ENCODE assay signal across 22 cellular contexts in genomic region chr4:31538877-31539276, GRCh38.
DNase-seq lines count a peak whose midpoint lies in the region; ATAC-seq, FAIRE-seq and TF ChIP-seq lines count a peak whose summit lies in the region.
"Had no signal": no experiment of that assay in that cellular context is flagged by ENCODE, and none has a peak within 500 bp of the region (broad histone marks: within the 10 kb centered on the region; RNA-seq: fewer than 3 reads in every experiment).

No MANE protein-coding gene starts in this region.

- in situ Hi-C loops in HAP-1 (cut with MboI; ENCODE audit: low sequenced_read_pairs) = no loop called here

- H3K27ac ChIP-seq in A673 (ENCODE audit: low read depth, low read length, poor library complexity, severe bottlenecking) = no peak overlapping the region
- H3K27ac ChIP-seq in kidney (ENCODE audit: low read depth in 2 of 2, low read length in 2 of 2) = no peak overlapping the region
- no peak overlapping the region for H3K27ac ChIP-seq in ovary
- H3K27ac ChIP-seq: GM23248, Peyer's patch had no signal

- peaks cover 5% of the 10 kb centered on the region for H3K9me3 Mint-ChIP-seq in chondrocyte (ENCODE audit: low read depth)

- H3K27me3 ChIP-seq in A673 (replicated peaks; ENCODE audit: insufficient read depth, low read depth, low read length, poor library complexity) (no peaks in the 10 kb centered on the region), ovary (peaks cover 3% of the 10 kb centered on the region), HAP-1 (ENCODE audit: low read depth) (no peaks in the 10 kb centered on the region)

- no peak overlapping the region for H3K9ac ChIP-seq in kidney (ENCODE audit: low read length in 2 of 2)
- H3K9ac ChIP-seq: GM23248 had no signal

- intact Hi-C loops in A673 (cut with micrococcal nuclease; ENCODE audit: unreplicated experiment) (no loop called here), kidney (cut with DNase I) (no loop called here), ovary (cut with DNase I) (no loop called here)

- no peaks in the 10 kb centered on the region for H3K36me3 Mint-ChIP-seq in chondrocyte (ENCODE audit: low read depth)
- H3K36me3 Mint-ChIP-seq: CD14-positive monocyte, IgD-negative memory B cell had no signal

- BruUV-seq in A673 (replicated peaks; lab: Mats Ljungman, UMichigan) = no TSS peak

- H3K36me3 ChIP-seq in A673 (ENCODE audit: insufficient read depth, low read length, poor library complexity, severe bottlenecking) = no peaks in the 10 kb centered on the region
- no peaks in the 10 kb centered on the region for H3K36me3 ChIP-seq in kidney (ENCODE audit: control insufficient read depth in 1 of 2, insufficient read depth in 2 of 2, low read length in 2 of 2)
- no peaks in the 10 kb centered on the region for H3K36me3 ChIP-seq in ovary
- H3K36me3 ChIP-seq in HAP-1 (replicated peaks) = no peaks in the 10 kb centered on the region
- H3K36me3 ChIP-seq: Peyer's patch had no signal

- CTCF ChIA-PET in A673 (lab: Charles Lee) = interaction anchor here (0.5 to 0.6 kb wide), 3 partner anchors 11 to 651 kb away, joined by 3 to 5 read pairs (median 4); no protein-coding TSS in a partner anchor

- no peak for ATAC-seq in HG03139 (IDR thresholded peaks at IDR 0.05; ENCODE audit: unreplicated experiment)
- ATAC-seq: SK-N-SH treated with all-trans-retinoic acid at 6 μM for 48 hours had no signal

- H3K9me3 ChIP-seq in A673 (ENCODE audit: low read depth, low read length, poor library complexity, severe bottlenecking) (no peaks in the 10 kb centered on the region), kidney (ENCODE audit: control insufficient read depth in 1 of 2, low read length in 2 of 2) (no peaks in the 10 kb centered on the region), ovary (no peaks in the 10 kb centered on the region), HAP-1 (no peaks in the 10 kb centered on the region)
- H3K9me3 ChIP-seq: Peyer's patch had no signal

- DNase-seq in A673 (ENCODE audit: low spot score) (no peak), LNCaP clone FGC (ENCODE audit: low read depth) (no peak), chondrocyte (ENCODE audit: low spot score) (no peak), kidney (peak; percentile 37), ovary (no peak), GM10266 (ENCODE audit: extremely low spot score) (no peak), HAP-1 (ENCODE audit: low spot score in 2 of 2) (no peak)
- DNase-seq: GDM1; GM23248; NCI-H1105; NCI-H146; NCI-H2029; NCI-H226; NCI-H510A treated with DMSO at 0.1 percent for 48 hours; NCI-H748 treated with DMSO at 0.1 percent for 48 hours; NK-92 treated with Interleukin-12 subunit alpha and Interleukin-12 subunit beta, amount 100 ng/mL, for 24 hours; Peyer's patch had no signal

- H3K27ac Mint-ChIP-seq in chondrocyte (ENCODE audit: unreplicated experiment) = peak overlapping the region; percentile 24
- H3K27ac Mint-ChIP-seq: CD14-positive monocyte, IgD-negative memory B cell had no signal

- no peak overlapping the region for H3K4me3 Mint-ChIP-seq in chondrocyte (ENCODE audit: unreplicated experiment)
- H3K4me3 Mint-ChIP-seq: CD14-positive monocyte, IgD-negative memory B cell had no signal

- H3K4me3 ChIP-seq in A673 (ENCODE audit: low read depth, low read length, poor library complexity, severe bottlenecking) = no peak overlapping the region
- no peak overlapping the region for H3K4me3 ChIP-seq in LNCaP clone FGC (ENCODE audit: low read depth, low read length)
- no peak overlapping the region for H3K4me3 ChIP-seq in kidney (ENCODE audit: low read length in 2 of 2)
- H3K4me3 ChIP-seq in ovary = no peak overlapping the region
- no peak overlapping the region for H3K4me3 ChIP-seq in HAP-1
- H3K4me3 ChIP-seq: GM23248, Peyer's patch had no signal

- H3K4me1 Mint-ChIP-seq in chondrocyte (ENCODE audit: low read depth) = peaks cover 19% of the 10 kb centered on the region
- H3K4me1 Mint-ChIP-seq: CD14-positive monocyte, IgD-negative memory B cell had no signal

- no peak for FAIRE-seq in kidney (lab: Jason Lieb, UNC)
- FAIRE-seq: D721Med had no signal

- no peak for TF ChIP-seq POLR2A in ovary (IDR thresholded peaks at IDR 0.05)

- H3K4me1 ChIP-seq in A673 (ENCODE audit: insufficient read depth, low read length, poor library complexity, severe bottlenecking) = no peaks in the 10 kb centered on the region
- H3K4me1 ChIP-seq in kidney (ENCODE audit: control insufficient read depth in 1 of 2, insufficient read depth in 1 of 2, low read depth in 1 of 2, low read length in 2 of 2) = no peaks in the 10 kb centered on the region
- no peaks in the 10 kb centered on the region for H3K4me1 ChIP-seq in ovary (ENCODE audit: insufficient read depth)
- H3K4me1 ChIP-seq in HAP-1 = no peaks in the 10 kb centered on the region
- H3K4me1 ChIP-seq: Peyer's patch had no signal

- TF ChIP-seq CTCF in A673 (conservative IDR thresholded peaks at IDR 0.05; ENCODE audit: low read depth, low read length) (peak; percentile 31; the same call in 1 of the 2 replicates), LNCaP clone FGC (IDR thresholded peaks at IDR 0.05; ENCODE audit: control insufficient read depth, extremely low read depth, insufficient read depth) (0 out of 2 replicates have a peak, but pooled peaks have one; percentile 11), chondrocyte (IDR thresholded peaks at IDR 0.05) (peak; percentile 33), kidney (IDR thresholded peaks at IDR 0.05; ENCODE audit: borderline replicate concordance, extremely low read depth, insufficient read depth) (no peak), ovary (IDR thresholded peaks at IDR 0.05) (no peak), GM10266 (IDR thresholded peaks at IDR 0.05; ENCODE audit: control insufficient read depth, insufficient read depth, low read depth, missing control alignments) (no peak)

- H3K27me3 Mint-ChIP-seq in chondrocyte (ENCODE audit: low read depth) = no peaks in the 10 kb centered on the region
- H3K27me3 Mint-ChIP-seq: IgD-negative memory B cell had no signal

- TF ChIP-seq EP300 in ovary (IDR thresholded peaks at IDR 0.05) = no peak

- POLR2A ChIA-PET in A673 (lab: Charles Lee; ENCODE audit: low non-redundant PET) = interaction anchor here (0.7 kb wide), 1 partner anchor 26 kb away, joined by 3 read pairs; no protein-coding TSS in a partner anchor

Comparison
In these comparisons a context has a peak if more than half of its experiments do, and no peak if none do; other contexts are left out.
1. CTCF ChIP-seq: peak in A673 (single experiment), LNCaP clone FGC (single experiment) and chondrocyte (single experiment); none in kidney (single experiment), ovary (0 of 3) and GM10266 (single experiment).